In the genomic region with DNA sequence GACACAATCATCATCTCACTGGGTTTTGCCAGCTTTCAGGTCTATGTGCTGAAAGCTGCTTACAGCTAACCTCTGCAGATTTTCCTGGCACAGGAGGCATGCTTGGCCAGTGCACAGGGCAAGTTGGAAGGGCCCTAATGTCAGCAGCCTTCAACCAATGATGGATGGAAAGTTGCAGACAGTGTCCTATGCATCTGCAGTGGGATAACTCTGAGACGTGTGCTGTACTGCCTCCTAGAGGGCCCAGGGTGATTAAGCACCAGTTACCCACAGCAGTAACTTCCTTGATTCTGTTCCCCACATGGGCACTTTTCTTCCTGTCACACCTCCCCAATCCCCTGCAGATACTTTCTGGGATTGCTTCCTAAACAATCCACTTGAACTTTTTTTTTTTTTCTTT, we compare ENCODE assay signal across 8 cellular contexts.
DNase-seq lines count a peak whose midpoint lies in the region; ATAC-seq and TF ChIP-seq lines count a peak whose summit lies in the region.

No MANE protein-coding gene starts in this region.

- H3K4me3 ChIP-seq in AG10803 (ENCODE audit: low read length) (no peak overlapping the region), Loucy (ENCODE audit: low read length, poor library complexity, severe bottlenecking) (no peak overlapping the region), cardiac fibroblast (replicated peaks in 1 of 2; ENCODE audit: low read depth in 2 of 2, low read length in 2 of 2) (no peak overlapping the region), retinal pigment epithelial cell (ENCODE audit: low read length) (no peak overlapping the region)

- no peak overlapping the region for H3K4me2 ChIP-seq in Loucy (ENCODE audit: low read depth, low read length, poor library complexity, severe bottlenecking)

- no peaks in the 10 kb centered on the region for H3K4me1 ChIP-seq in Loucy (ENCODE audit: insufficient read depth, low read length, poor library complexity, severe bottlenecking)

- H3K9me3 ChIP-seq in Loucy (ENCODE audit: insufficient read depth, low read depth, low read length): no peaks in the 10 kb centered on the region

- H3K9ac ChIP-seq in Loucy (ENCODE audit: low read depth, low read length, poor library complexity, severe bottlenecking): no peak overlapping the region

- TF ChIP-seq CTCF in AG10803 (conservative IDR thresholded peaks at IDR 0.05; ENCODE audit: low read length) (peak; percentile 49), Loucy (conservative IDR thresholded peaks at IDR 0.05; ENCODE audit: low read length) (peak; percentile 71), cardiac fibroblast (IDR thresholded peaks at IDR 0.05; ENCODE audit: low read depth, low read length) (peak; percentile 52), retinal pigment epithelial cell (conservative IDR thresholded peaks at IDR 0.05; ENCODE audit: low read depth, low read length) (peak; percentile 62)

- no peaks in the 10 kb centered on the region for H3F3A ChIP-seq in Loucy (ENCODE audit: low read depth)

- H3K79me2 ChIP-seq in Loucy (ENCODE audit: insufficient read depth, low read length): no peaks in the 10 kb centered on the region

- ATAC-seq in GM18502 (IDR thresholded peaks at IDR 0.05; ENCODE audit: poor library complexity, unreplicated experiment): peak; percentile 60
- ATAC-seq in GM18907 (IDR thresholded peaks at IDR 0.05; ENCODE audit: unreplicated experiment): no peak

- H4K20me1 ChIP-seq in Loucy (ENCODE audit: insufficient read depth, low read length, poor library complexity, severe bottlenecking): no peaks in the 10 kb centered on the region

- no peaks in the 10 kb centered on the region for H3K36me3 ChIP-seq in Loucy (ENCODE audit: insufficient read depth, low read length)

- H3K27me3 ChIP-seq in Loucy (ENCODE audit: insufficient read depth, low read length, poor library complexity, severe bottlenecking): no peaks in the 10 kb centered on the region

- H2AFZ ChIP-seq in Loucy (ENCODE audit: low read length): 0 out of 2 replicates have a peak overlapping the region, but pooled peaks have one; percentile 38

- DNase-seq in AG10803 (ENCODE audit: low read depth) (peak; percentile 9), cardiac fibroblast (ENCODE audit: low read depth in 2 of 2) (peak; percentile 32 to 39), retinal pigment epithelial cell (ENCODE audit: low read depth) (no peak), NCI-H2081 treated with DMSO at 0.1 percent for 48 hours (lab: John Stamatoyannopoulos, UW) (no peak)
- DNase-seq in stimulated activated naive CD4-positive, alpha-beta T cell (lab: John Stamatoyannopoulos, UW): no peak

- no peaks in the 10 kb centered on the region for H3K9me2 ChIP-seq in Loucy (replicated peaks; ENCODE audit: low read depth, low read length)

Comparison
In these comparisons a context has a peak if more than half of its experiments do, and no peak if none do; other contexts are left out.
1. DNase-seq: peak in AG10803 (single experiment) and cardiac fibroblast (2 of 2); none in retinal pigment epithelial cell (single experiment), NCI-H2081 treated with DMSO at 0.1 percent for 48 hours (single experiment) and stimulated activated naive CD4-positive, alpha-beta T cell (0 of 6).
2. Peak in every context shown above with its lines, with median percentiles within 50 percentile points of each other: CTCF ChIP-seq.